ENCODE assay signal across 17 cellular contexts in genomic region chr4:186946140-186946539, GRCh38.
DNase-seq lines count a peak whose midpoint lies in the region; ATAC-seq and TF ChIP-seq lines count a peak whose summit lies in the region.
"Had no signal": no experiment of that assay in that cellular context is flagged by ENCODE, and none has a peak within 500 bp of the region (broad histone marks: within the 10 kb centered on the region; RNA-seq: fewer than 3 reads in every experiment).

No MANE protein-coding gene starts in this region.

- no peak overlapping the region for H4K8ac ChIP-seq in IMR-90 (ENCODE audit: low read depth in 2 of 2, low read length in 2 of 2)

- H3K4me1 ChIP-seq in IMR-90 (ENCODE audit: control insufficient read depth, insufficient read depth, low read length) (peaks cover 7% of the 10 kb centered on the region), right lobe of liver (peaks cover 0 to 14% (median 7%) of the 10 kb centered on the region in 4 donors)

- H4K91ac ChIP-seq in IMR-90 (ENCODE audit: insufficient read depth, low read depth, low read length), result no peak overlapping the region

- peaks cover 5% of the 10 kb centered on the region for H3K9me1 ChIP-seq in IMR-90 (ENCODE audit: insufficient read depth, low read length)

- H3K23ac ChIP-seq in IMR-90 (ENCODE audit: low read depth, low read length), result no peak overlapping the region

- no peak overlapping the region for H4K5ac ChIP-seq in IMR-90 (ENCODE audit: low read depth, low read length)

- no peaks in the 10 kb centered on the region for H3K9me3 Mint-ChIP-seq in WTC11
- no peaks in the 10 kb centered on the region for H3K9me3 Mint-ChIP-seq in progenitor cell of endocrine pancreas (ENCODE audit: low read depth)

- DNase-seq in IMR-90 (no peak), WTC11 (ENCODE audit: low spot score) (peak; percentile 12), right lobe of liver (peak in 2 of 3 donors; percentile 48 to 67), progenitor cell of endocrine pancreas (ENCODE audit: low spot score, unreplicated experiment) (no peak), HUDEP-2 (lab: John Stamatoyannopoulos, UW; ENCODE audit: unreplicated experiment in 76 of 76) (no peak), NCI-H524 treated with DMSO at 0.1 percent for 48 hours (lab: John Stamatoyannopoulos, UW) (no peak), sciatic nerve (ENCODE audit: low spot score) (no peak)
- DNase-seq: C1 segment of cervical spinal cord; CD8-positive, alpha-beta memory T cell; DMS153; GF-D8; MV-4-11; NCI-H1694; NCI-H2171 treated with DMSO at 0.1 percent for 48 hours had no signal

- H3K27ac ChIP-seq in IMR-90 (ENCODE audit: insufficient read depth, low read length) (no peak overlapping the region), right lobe of liver (no peak overlapping the region)
- H3K27ac ChIP-seq: HL-60 had no signal

- dilution Hi-C loops in IMR-90 (cut with HindIII; ENCODE audit: low sequenced_read_pairs, unreplicated experiment), result no loop called here

- no peak overlapping the region for H3K27ac Mint-ChIP-seq in WTC11
- peak overlapping the region; percentile 35 for H3K27ac Mint-ChIP-seq in progenitor cell of endocrine pancreas
- H3K27ac Mint-ChIP-seq: CD8-positive, alpha-beta memory T cell; IgD-negative memory B cell had no signal

- H3K18ac ChIP-seq in IMR-90 (ENCODE audit: low read depth, low read length), result no peak overlapping the region

- H3K36me3 ChIP-seq in IMR-90 (ENCODE audit: control insufficient read depth, insufficient read depth, low read length), result no peaks in the 10 kb centered on the region
- H3K36me3 ChIP-seq in right lobe of liver, result no peaks in the 10 kb centered on the region

- H2AFZ ChIP-seq in IMR-90 (replicated peaks; ENCODE audit: low read length, poor library complexity), result no peak overlapping the region

- no peaks in the 10 kb centered on the region for H3K36me3 Mint-ChIP-seq in WTC11
- no peaks in the 10 kb centered on the region for H3K36me3 Mint-ChIP-seq in progenitor cell of endocrine pancreas (ENCODE audit: insufficient read depth)
- H3K36me3 Mint-ChIP-seq: CD8-positive, alpha-beta memory T cell; IgD-negative memory B cell had no signal

- H3K4me1 Mint-ChIP-seq in WTC11 (peaks cover 38% of the 10 kb centered on the region), progenitor cell of endocrine pancreas (ENCODE audit: low read depth) (peaks cover 30% of the 10 kb centered on the region)
- H3K4me1 Mint-ChIP-seq: CD8-positive, alpha-beta memory T cell; IgD-negative memory B cell had no signal

- peak overlapping the region; percentile 54; the same call in 1 of the 2 replicates for H2BK20ac ChIP-seq in IMR-90 (ENCODE audit: low read depth, low read length)

- H2BK5ac ChIP-seq in IMR-90 (ENCODE audit: low read depth, low read length, poor library complexity, severe bottlenecking), result no peak overlapping the region

- no peaks in the 10 kb centered on the region; the same call in 1 of the 2 replicates for H3K27me3 Mint-ChIP-seq in WTC11 (ENCODE audit: low read depth)
- peaks cover 20% of the 10 kb centered on the region for H3K27me3 Mint-ChIP-seq in progenitor cell of endocrine pancreas
- H3K27me3 Mint-ChIP-seq: CD8-positive, alpha-beta memory T cell; IgD-negative memory B cell had no signal

- TF ChIP-seq POLR2A in IMR-90 (IDR thresholded peaks at IDR 0.05; ENCODE audit: low read depth, low read length), result no peak
- no peak for TF ChIP-seq POLR2A in right lobe of liver (IDR thresholded peaks at IDR 0.05)

- H3K27me3 ChIP-seq in IMR-90 (ENCODE audit: control insufficient read depth, insufficient read depth, low read length) (no peaks in the 10 kb centered on the region), right lobe of liver (no peaks in the 10 kb centered on the region)

- 0 out of 2 replicates have a peak overlapping the region, but pooled peaks have one; percentile 35 for H3K14ac ChIP-seq in IMR-90 (replicated peaks; ENCODE audit: low read depth, low read length)

- H3K9me3 ChIP-seq in IMR-90 (ENCODE audit: control insufficient read depth, insufficient read depth, low read length) (no peaks in the 10 kb centered on the region), right lobe of liver (no peaks in the 10 kb centered on the region)

- peak overlapping the region; percentile 37; the same call in 1 of the 2 replicates for H2AK5ac ChIP-seq in IMR-90 (ENCODE audit: low read depth, low read length)

- no peak overlapping the region for H3K4me3 ChIP-seq in IMR-90 (ENCODE audit: insufficient read depth, low read depth, low read length)
- H3K4me3 ChIP-seq in right lobe of liver, result no peak overlapping the region

- POLR2A ChIA-PET in IMR-90 (lab: Charles Lee; ENCODE audit: unreplicated experiment) (no interaction called here), WTC11 (lab: Charles Lee) (no interaction called here)

- H2AK9ac ChIP-seq in IMR-90 (replicated peaks; ENCODE audit: low read depth, low read length, poor library complexity), result no peak overlapping the region

- no peaks in the 10 kb centered on the region for H4K20me1 ChIP-seq in IMR-90 (ENCODE audit: insufficient read depth, low read length)

- intact Hi-C loops in IMR-90 (cut with micrococcal nuclease), result loop anchor here (5.0 to 10.0 kb wide), 2 partner anchors 271 to 529 kb away; no protein-coding TSS in a partner anchor
- intact Hi-C loops in right lobe of liver (cut with DNase I), result no loop called here
- intact Hi-C loops in sciatic nerve (cut with DNase I), result no loop called here

- H3K9ac ChIP-seq in IMR-90 (ENCODE audit: low read depth, low read length), result no peak overlapping the region

- no CpG with 5 or more reads among the region's 6 CpGs for WGBS in IMR-90 (ENCODE audit: extremely low coverage in 2 of 2, insufficient read length in 1 of 2), 2 experiments
- 42% methylated on average over 6 of the region's 6 CpGs for WGBS in right lobe of liver (ENCODE audit: insufficient coverage, low coverage, low lambda C conversion rate, missing lambda C conversion rate)

- no peak overlapping the region for H3K4ac ChIP-seq in IMR-90 (ENCODE audit: low read depth, low read length)

- in situ Hi-C loops in IMR-90 (cut with MboI; ENCODE audit: low sequenced_read_pairs), result loop anchor here (25.0 kb wide), 1 partner anchor 209 kb away; no protein-coding TSS in a partner anchor

- H3K4me3 Mint-ChIP-seq in WTC11, result no peak overlapping the region
- no peak overlapping the region for H3K4me3 Mint-ChIP-seq in progenitor cell of endocrine pancreas (ENCODE audit: low read depth)
- H3K4me3 Mint-ChIP-seq: CD8-positive, alpha-beta memory T cell; IgD-negative memory B cell had no signal

- TF ChIP-seq RAD21 in IMR-90 (IDR thresholded peaks at IDR 0.05; ENCODE audit: low read length), result no peak

- BruUV-seq in IMR-90 (replicated peaks; lab: Mats Ljungman, UMichigan), result no TSS peak

- H2BK15ac ChIP-seq in IMR-90 (ENCODE audit: low read depth, low read length), result no peak overlapping the region

- H3K4me2 ChIP-seq in IMR-90 (ENCODE audit: low read depth, low read length), result no peak overlapping the region

- no peak overlapping the region for H3K56ac ChIP-seq in IMR-90 (ENCODE audit: extremely low read depth, insufficient read depth, low read length)

- no peaks in the 10 kb centered on the region for H3K79me1 ChIP-seq in IMR-90 (ENCODE audit: low read depth in 1 of 2, low read length in 2 of 2)

- CTCF ChIA-PET in IMR-90 (lab: Yijun Ruan, JAX) (no interaction called here), WTC11 (lab: Charles Lee) (interaction anchor here (0.8 to 1.6 kb wide), 2 partner anchors 57 to 218 kb away, joined by 3 to 4 read pairs; no protein-coding TSS in a partner anchor)

- H2BK120ac ChIP-seq in IMR-90 (ENCODE audit: low read depth, low read length), result peak overlapping the region; percentile 20; the same call in 1 of the 2 replicates

- ATAC-seq in IMR-90 (ENCODE audit: low read depth), result no peak
- ATAC-seq in WTC11, result no peak
- peak; percentile 12 to 67 (median 62) for ATAC-seq in right lobe of liver
- no peak for ATAC-seq in GM21737 (IDR thresholded peaks at IDR 0.05; ENCODE audit: unreplicated experiment)
- ATAC-seq in sciatic nerve, result no peak

- no peak for TF ChIP-seq CTCF in IMR-90 (conservative IDR thresholded peaks at IDR 0.05; ENCODE audit: low read depth, low read length)
- TF ChIP-seq CTCF in WTC11 (IDR thresholded peaks at IDR 0.05), result no peak
- no peak for TF ChIP-seq CTCF in right lobe of liver (IDR thresholded peaks at IDR 0.05)
- TF ChIP-seq CTCF in progenitor cell of endocrine pancreas (IDR thresholded peaks at IDR 0.05; ENCODE audit: unreplicated experiment), result no peak

TF ChIP-seq in IMR-90, 13 proteins besides CTCF, POLR2A, EP300 and RAD21:
- TF ChIP-seq RFX5 (IDR thresholded peaks at IDR 0.05; ENCODE audit: low read depth, low read length) (no peak), RCOR1 (IDR thresholded peaks at IDR 0.05; ENCODE audit: insufficient replicate concordance, low read length) (no peak), USF2 (IDR thresholded peaks at IDR 0.05; ENCODE audit: low read depth, low read length) (no peak)

TF ChIP-seq in WTC11, 78 proteins besides CTCF, POLR2A, EP300 and RAD21 (continues in another document):
- no peak for TF ChIP-seq EMX1 (CRISPR knock-in tag; IDR thresholded peaks at IDR 0.05)
- TF ChIP-seq E2F1 (CRISPR knock-in tag; IDR thresholded peaks at IDR 0.05), result no peak
- TF ChIP-seq FOXK1 (CRISPR knock-in tag; IDR thresholded peaks at IDR 0.05), result no peak

Comparison
In these comparisons a context has a peak if more than half of its experiments do, and no peak if none do; other contexts are left out.
1. ATAC-seq: peak in right lobe of liver (4 of 4); none in IMR-90 (single experiment), WTC11 (single experiment), GM21737 (single experiment) and sciatic nerve (single experiment).
2. DNase-seq: peak in WTC11 (single experiment) and right lobe of liver (2 of 3); none in IMR-90 (single experiment), progenitor cell of endocrine pancreas (single experiment), HUDEP-2 (0 of 76), NCI-H524 treated with DMSO at 0.1 percent for 48 hours (single experiment) and sciatic nerve (single experiment).